8 cellular contexts compared by ENCODE assay signal in the genomic region with DNA sequence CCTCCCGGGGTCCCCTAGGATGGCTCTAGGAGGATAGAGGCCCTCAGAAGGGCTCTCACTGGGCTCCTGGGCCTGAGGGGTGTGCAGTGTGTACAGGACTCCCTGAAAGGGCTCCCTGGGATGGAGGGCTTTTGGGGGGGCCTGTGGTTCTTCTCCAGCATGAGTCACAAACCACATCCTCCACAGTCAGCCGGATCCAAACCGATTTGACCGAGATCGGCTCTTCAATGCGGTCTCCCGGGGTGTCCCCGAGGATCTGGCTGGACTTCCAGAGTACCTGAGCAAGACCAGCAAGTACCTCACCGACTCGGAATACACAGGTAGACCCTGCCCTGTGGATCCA. TPM values are rescaled to one million over a fixed set of nuclear protein-coding genes. Genes with fewer than 3 reads are reported as not detected.
DNase-seq lines count a peak whose midpoint lies in the region; ATAC-seq and TF ChIP-seq lines count a peak whose summit lies in the region.

No MANE protein-coding gene starts in this region.

- no peak for TF ChIP-seq CTCF in fibroblast of villous mesenchyme (IDR thresholded peaks at IDR 0.05; ENCODE audit: insufficient read depth, low read depth, low read length)
- TF ChIP-seq CTCF in thyroid gland (IDR thresholded peaks at IDR 0.05) = no peak

- CTCF ChIA-PET in activated CD4-positive, alpha-beta memory T cell treated with anti-CD3 and anti-CD28 coated beads, Interleukin-2, amount 10 ng/mL, durations not matched to agents 7 days and 5 days (lab: Charles Lee) = interaction anchor here (1.0 to 1.4 kb wide), 3 partner anchors 8 to 116 kb away, joined by 3 to 6 read pairs (median 3); no protein-coding TSS in a partner anchor

- H3K4me1 Mint-ChIP-seq in activated CD4-positive, alpha-beta memory T cell treated with anti-CD3 and anti-CD28 coated beads, Interleukin-2, amount 10 ng/mL, durations not matched to agents 7 days and 5 days = peaks cover 53% of the 10 kb centered on the region

- WGBS in thyroid gland, 2 donors = 43 to 71% methylated on average over 1 to 10 of the region's 10 CpGs

- intact Hi-C loops in thyroid gland (cut with DNase I) = no loop called here

- no peaks in the 10 kb centered on the region for H3K27me3 ChIP-seq in thyroid gland

- H3K36me3 ChIP-seq in thyroid gland = no peaks in the 10 kb centered on the region

- DNase-seq in activated naive CD4-positive, alpha-beta T cell treated with Interleukin-2 at 50 U/mL for 16 hours = peak; percentile 57
- no peak for DNase-seq in activated naive CD4-positive, alpha-beta T cell treated with anti-CD3 and anti-CD28 coated beads, Interleukin-2, amount 50 U/mL, for 16 hours
- peak; percentile 56 for DNase-seq in activated CD4-positive, alpha-beta memory T cell treated with anti-CD3 and anti-CD28 coated beads, Interleukin-2, amount 10 ng/mL, durations not matched to agents 7 days and 5 days
- DNase-seq in fibroblast of villous mesenchyme (ENCODE audit: low read depth) = peak; percentile 84
- DNase-seq in thyroid gland = peak in 1 of 2 donors; percentile 24
- no peak for DNase-seq in NCI-H2107 (lab: John Stamatoyannopoulos, UW)

- H3K36me3 Mint-ChIP-seq in activated CD4-positive, alpha-beta memory T cell treated with anti-CD3 and anti-CD28 coated beads, Interleukin-2, amount 10 ng/mL, durations not matched to agents 7 days and 5 days (ENCODE audit: low read depth) = peaks cover 63% of the 10 kb centered on the region

- no peaks in the 10 kb centered on the region for H3K9me3 Mint-ChIP-seq in activated CD4-positive, alpha-beta memory T cell treated with anti-CD3 and anti-CD28 coated beads, Interleukin-2, amount 10 ng/mL, durations not matched to agents 7 days and 5 days

- H3K27ac ChIP-seq in thyroid gland = peak overlapping the region; percentile 56 to 84 (median 82)

- peaks cover 27 to 39% of the 10 kb centered on the region in 2 donors for H3K4me1 ChIP-seq in thyroid gland

- POLR2A ChIA-PET in activated CD4-positive, alpha-beta memory T cell treated with anti-CD3 and anti-CD28 coated beads, Interleukin-2, amount 10 ng/mL, durations not matched to agents 7 days and 5 days (lab: Charles Lee) = interaction anchor here (6.3 kb wide), 1 partner anchor 21 kb away, joined by 137 read pairs; no protein-coding TSS in a partner anchor

- TF ChIP-seq POLR2A in thyroid gland (IDR thresholded peaks at IDR 0.05) = no peak

- ATAC-seq in HG02642 (IDR thresholded peaks at IDR 0.05; ENCODE audit: poor library complexity, unreplicated experiment) = no peak
- no peak for ATAC-seq in GM19463 (IDR thresholded peaks at IDR 0.05; ENCODE audit: unreplicated experiment)

- H3K4me3 ChIP-seq in fibroblast of villous mesenchyme (ENCODE audit: low read depth, low read length) (peak overlapping the region; percentile 25), thyroid gland (replicated peaks in 1 of 3) (no peak overlapping the region)

- peak overlapping the region; percentile 87 for H3K27ac Mint-ChIP-seq in activated CD4-positive, alpha-beta memory T cell treated with anti-CD3 and anti-CD28 coated beads, Interleukin-2, amount 10 ng/mL, durations not matched to agents 7 days and 5 days

- H3K9me3 ChIP-seq in thyroid gland = no peaks in the 10 kb centered on the region

- H3K27me3 Mint-ChIP-seq in activated CD4-positive, alpha-beta memory T cell treated with anti-CD3 and anti-CD28 coated beads, Interleukin-2, amount 10 ng/mL, durations not matched to agents 7 days and 5 days = no peaks in the 10 kb centered on the region

- peak overlapping the region; percentile 45 for H3K4me3 Mint-ChIP-seq in activated CD4-positive, alpha-beta memory T cell treated with anti-CD3 and anti-CD28 coated beads, Interleukin-2, amount 10 ng/mL, durations not matched to agents 7 days and 5 days

RNA-seq across cellular contexts. Expression of a gene that starts 4.5 kb away (rescaled TPM):
- total RNA-seq in activated CD4-positive, alpha-beta memory T cell treated with anti-CD3 and anti-CD28 coated beads, Interleukin-2, amount 10 ng/mL, durations not matched to agents 7 days and 5 days = 100 to 1,000 TPM; 131 to 142 TPM
- total RNA-seq in fibroblast of villous mesenchyme (53.5 and 106 TPM in 2 replicates), thyroid gland (10 to 100 TPM in 1 of 4 donors, 1 to 10 TPM in 3; 3.2 to 12.5 (median 6.5) TPM)

RNA-seq across cellular contexts. Expression of a gene that starts 39.0 kb away (rescaled TPM):
- 1,000 to 10,000 TPM; 1,185 TPM for total RNA-seq in activated CD4-positive, alpha-beta memory T cell treated with anti-CD3 and anti-CD28 coated beads, Interleukin-2, amount 10 ng/mL, durations not matched to agents 7 days and 5 days
- total RNA-seq in fibroblast of villous mesenchyme (1,346 and 1,383 TPM in 2 replicates), thyroid gland (1,000 to 10,000 TPM in 3 of 4 donors, 100 to 1,000 TPM in 1; 917 to 1,584 (median 1,245) TPM)

Comparison
In these comparisons a context has a peak if more than half of its experiments do, and no peak if none do; other contexts are left out.
1. DNase-seq: peak in activated naive CD4-positive, alpha-beta T cell treated with Interleukin-2 at 50 U/mL for 16 hours (single experiment), activated CD4-positive, alpha-beta memory T cell treated with anti-CD3 and anti-CD28 coated beads, Interleukin-2, amount 10 ng/mL, durations not matched to agents 7 days and 5 days (single experiment) and fibroblast of villous mesenchyme (single experiment); none in activated naive CD4-positive, alpha-beta T cell treated with anti-CD3 and anti-CD28 coated beads, Interleukin-2, amount 50 U/mL, for 16 hours (single experiment) and NCI-H2107 (single experiment).